Comparison of ENCODE assay signal across 8 cellular contexts in genomic region chr21:31730687-31731111, GRCh38. TPM values are rescaled to one million over a fixed set of nuclear protein-coding genes. Genes with fewer than 3 reads are reported as not detected.
DNase-seq lines count a peak whose midpoint lies in the region; ATAC-seq and TF ChIP-seq lines count a peak whose summit lies in the region.

No MANE protein-coding gene starts in this region.

- no peaks in the 10 kb centered on the region for H3K9me3 ChIP-seq in Caco-2
- no peaks in the 10 kb centered on the region for H3K9me3 ChIP-seq in HUES64 (ENCODE audit: insufficient read depth, low read depth, low read length)

- WGBS in HUES64 = under 1% methylated on average over 17 of the region's 17 CpGs

- no peaks in the 10 kb centered on the region for H3K27me3 Mint-ChIP-seq in Caco-2 (ENCODE audit: insufficient read depth, unreplicated experiment)
- no peaks in the 10 kb centered on the region for H3K27me3 Mint-ChIP-seq in activated naive CD8-positive, alpha-beta T cell

- H3K27me3 ChIP-seq in Caco-2 (replicated peaks; ENCODE audit: control insufficient read depth, insufficient read depth, low read length) = no peaks in the 10 kb centered on the region
- no peaks in the 10 kb centered on the region for H3K27me3 ChIP-seq in HUES64 (ENCODE audit: insufficient read depth, low read length)

- H3K4me1 ChIP-seq in Caco-2 (peaks cover 12% of the 10 kb centered on the region; the same call in 1 of the 2 replicates), HUES64 (ENCODE audit: insufficient read depth, low read length) (peaks cover 31% of the 10 kb centered on the region)

- no peaks in the 10 kb centered on the region for H3K36me3 ChIP-seq in Caco-2 (ENCODE audit: control insufficient read depth, insufficient read depth, low read length)
- H3K36me3 ChIP-seq in HUES64 (ENCODE audit: insufficient read depth, low read length) = peaks cover 12% of the 10 kb centered on the region; the same call in 1 of the 2 replicates

- no peak for DNase-seq in Caco-2
- peak; percentile 68 for DNase-seq in iPS DF 4.7 (ENCODE audit: extremely low read depth, low spot score)
- DNase-seq in skeletal muscle cell (ENCODE audit: low read depth) = no peak
- no peak for DNase-seq in activated effector memory CD4-positive, alpha-beta T cell treated with Interleukin-2 at 50 U/mL for 16 hours
- no peak for DNase-seq in SK-N-DZ (ENCODE audit: low spot score)

- CTCF ChIA-PET in Caco-2 (lab: Charles Lee) = no interaction called here

- no peak for ATAC-seq in HG03342 (IDR thresholded peaks at IDR 0.05; ENCODE audit: unreplicated experiment)

- H3K9me3 Mint-ChIP-seq in Caco-2 (ENCODE audit: unreplicated experiment) = no peaks in the 10 kb centered on the region
- no peaks in the 10 kb centered on the region for H3K9me3 Mint-ChIP-seq in activated naive CD8-positive, alpha-beta T cell (ENCODE audit: low read depth)

- H3K27ac Mint-ChIP-seq in Caco-2 (ENCODE audit: unreplicated experiment) = peak overlapping the region; percentile 66
- H3K27ac Mint-ChIP-seq in activated naive CD8-positive, alpha-beta T cell = peak overlapping the region; percentile 83

- peaks cover 9% of the 10 kb centered on the region for H3K36me3 Mint-ChIP-seq in Caco-2 (ENCODE audit: insufficient read depth, unreplicated experiment)
- H3K36me3 Mint-ChIP-seq in activated naive CD8-positive, alpha-beta T cell = no peaks in the 10 kb centered on the region

- peak overlapping the region; percentile 97 for H3K27ac ChIP-seq in HUES64 (ENCODE audit: low read depth, low read length)

- no peaks in the 10 kb centered on the region for H3K4me1 Mint-ChIP-seq in Caco-2 (ENCODE audit: low read depth, unreplicated experiment)
- peaks cover 12% of the 10 kb centered on the region for H3K4me1 Mint-ChIP-seq in activated naive CD8-positive, alpha-beta T cell (ENCODE audit: low read depth)

- H3K4me3 Mint-ChIP-seq in Caco-2 (ENCODE audit: unreplicated experiment) = no peak overlapping the region
- no peak overlapping the region for H3K4me3 Mint-ChIP-seq in activated naive CD8-positive, alpha-beta T cell

- no peak for TF ChIP-seq CTCF in Caco-2 (IDR thresholded peaks at IDR 0.05; ENCODE audit: insufficient read depth in 1 of 2, low read depth in 1 of 2, low read length in 1 of 2, severe bottlenecking in 1 of 2, unreplicated experiment in 1 of 2)

- no TSS peak for BruUV-seq in Caco-2 (replicated peaks; lab: Mats Ljungman, UMichigan)

- intact Hi-C loops in Caco-2 (cut with micrococcal nuclease; ENCODE audit: unreplicated experiment) = no loop called here

- peak overlapping the region; percentile 98 for H3K9ac ChIP-seq in HUES64 (ENCODE audit: low read depth, low read length)

- peak overlapping the region; percentile 84 for H3K4me3 ChIP-seq in Caco-2 (ENCODE audit: low read depth, low read length)
- H3K4me3 ChIP-seq in HUES64 (ENCODE audit: low read length) = peak overlapping the region; percentile 91
- H3K4me3 ChIP-seq in skeletal muscle cell (ENCODE audit: low read depth, low read length) = peak overlapping the region; percentile 83

- POLR2A ChIA-PET in Caco-2 (lab: Charles Lee) = interaction anchor here (0.6 kb wide), 1 partner anchor 12 kb away, joined by 6 read pairs; no protein-coding TSS in a partner anchor

RNA-seq across cellular contexts. Expression of gene SCAF4, which starts 1.2 kb away (rescaled TPM):
- total RNA-seq in Caco-2 (2022) = 50.2 and 53.1 TPM in 2 replicates
- 35.4 TPM for polyA plus RNA-seq in HUES64 (2013, experiment 1 of 2)
- 40.5 TPM for polyA plus RNA-seq in HUES64 (2013, experiment 2 of 2)
- 5.2 TPM in 2 replicates for polyA plus RNA-seq in SK-N-DZ (2014; cell fraction: cytosol; rRNA removed)
- polyA plus RNA-seq in SK-N-DZ (2014; cell fraction: nucleus; rRNA removed) = 6.7 and 23.3 TPM in 2 replicates
